Comparison of ENCODE assay signal across 8 cellular contexts in the genomic region with DNA sequence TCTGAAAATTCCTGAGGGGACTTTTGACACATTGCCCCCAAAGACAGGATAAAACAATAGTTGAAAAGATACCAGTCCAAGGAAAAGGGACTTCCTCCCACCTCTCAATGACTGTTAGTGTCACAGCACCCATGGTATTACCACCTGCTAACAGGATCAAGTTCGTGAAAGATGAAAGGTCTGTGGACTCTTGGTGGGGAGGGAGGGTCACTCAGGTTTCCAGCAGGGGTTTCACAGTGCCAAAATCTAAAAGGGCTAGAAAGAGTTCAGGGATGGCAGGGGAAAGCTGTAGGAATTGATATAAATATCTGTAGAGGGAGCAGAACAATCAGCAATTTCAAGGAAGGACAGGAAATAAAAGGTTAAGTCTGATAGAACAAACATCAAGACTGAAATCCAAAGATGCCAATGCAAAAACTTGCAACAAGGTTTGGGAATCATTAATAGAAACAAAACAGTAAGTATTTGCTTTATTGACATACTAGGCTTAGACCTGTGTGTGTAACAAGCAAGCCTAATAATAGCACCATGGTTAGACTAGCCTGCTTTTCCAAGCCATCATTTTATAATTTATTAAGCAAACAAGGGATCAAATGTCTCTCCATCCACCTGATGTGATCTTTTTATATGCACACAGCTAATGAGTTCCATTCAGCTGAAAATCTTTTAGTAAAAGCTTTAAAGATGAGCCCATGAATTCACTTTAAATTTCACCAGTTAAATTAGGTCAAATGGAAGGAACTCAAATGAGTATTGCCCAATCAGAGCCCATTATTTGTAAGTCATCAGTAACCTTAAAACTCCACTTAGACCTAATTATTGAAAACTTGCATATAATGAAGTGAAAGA. TPM values are rescaled to one million over a fixed set of nuclear protein-coding genes. Genes with fewer than 3 reads are reported as not detected.
DNase-seq lines count a peak whose midpoint lies in the region; ATAC-seq and TF ChIP-seq lines count a peak whose summit lies in the region.

No MANE protein-coding gene starts in this region.

- no peak for DNase-seq in activated T-cell treated with anti-CD3 and anti-CD28 coated beads, Interleukin-2, amount 50 U/mL, for 24 hours
- no peak for DNase-seq in activated T-cell treated with anti-CD3 and anti-CD28 coated beads, Interleukin-2, amount 50 U/mL, for 48 hours
- no peak for DNase-seq in activated naive CD4-positive, alpha-beta T cell treated with anti-CD3 and anti-CD28 coated beads, Interleukin-2, amount 50 U/mL, for 72 hours (ENCODE audit: low spot score in 2 of 2)
- DNase-seq in kidney epithelial cell (ENCODE audit: low read depth) (no peak), tibial nerve (ENCODE audit: low spot score in 2 of 2) (no peak), posterior vena cava (ENCODE audit: low spot score) (no peak)

- no peak for TF ChIP-seq POLR2A in tibial nerve (IDR thresholded peaks at IDR 0.05)

- peaks cover 0 to 58% (median 48%) of the 10 kb centered on the region in 4 donors for H3K4me1 ChIP-seq in tibial nerve

- TF ChIP-seq CTCF in kidney epithelial cell (IDR thresholded peaks at IDR 0.05; ENCODE audit: insufficient read depth, low read length, poor library complexity, severe bottlenecking) (no peak), tibial nerve (IDR thresholded peaks at IDR 0.05) (no peak)

- peak overlapping the region; percentile 99 for H3K27ac Mint-ChIP-seq in activated T-cell treated with anti-CD3 and anti-CD28 coated beads, Interleukin-2, amount 50 U/mL, for 24 hours
- peak overlapping the region; percentile 96 to 99 for H3K27ac Mint-ChIP-seq in activated naive CD4-positive, alpha-beta T cell treated with anti-CD3 and anti-CD28 coated beads, Interleukin-2, amount 50 U/mL, for 72 hours

- no peaks in the 10 kb centered on the region for H3K27me3 Mint-ChIP-seq in activated T-cell treated with anti-CD3 and anti-CD28 coated beads, Interleukin-2, amount 50 U/mL, for 24 hours

- H3K4me3 Mint-ChIP-seq in activated T-cell treated with anti-CD3 and anti-CD28 coated beads, Interleukin-2, amount 50 U/mL, for 24 hours = peak overlapping the region; percentile 99

- ATAC-seq in activated naive CD4-positive, alpha-beta T cell treated with anti-CD3 and anti-CD28 coated beads, Interleukin-2, amount 50 U/mL, for 72 hours = no peak
- ATAC-seq in GM18868 (IDR thresholded peaks at IDR 0.05; ENCODE audit: unreplicated experiment) (no peak), GM18870 (IDR thresholded peaks at IDR 0.05; ENCODE audit: unreplicated experiment) (no peak)

- H3K36me3 ChIP-seq in kidney epithelial cell (ENCODE audit: control insufficient read depth, insufficient read depth, low read length) = peaks cover 8% of the 10 kb centered on the region
- H3K36me3 ChIP-seq in tibial nerve = peaks cover 2 to 79% (median 8%) of the 10 kb centered on the region in 3 donors

- H3K4me3 ChIP-seq in kidney epithelial cell (ENCODE audit: low read depth, low read length) (peak overlapping the region; percentile 99), tibial nerve (peak overlapping the region; percentile 82 to 98 (median 93))

- H3K27me3 ChIP-seq in kidney epithelial cell (ENCODE audit: control insufficient read depth, insufficient read depth, low read length) = no peaks in the 10 kb centered on the region
- no peaks in the 10 kb centered on the region for H3K27me3 ChIP-seq in tibial nerve

- WGBS in tibial nerve, 2 donors = 0 to 19% methylated on average over 1 of the region's 1 CpG

- peak overlapping the region; percentile 97 to 100 (median 98) for H3K27ac ChIP-seq in tibial nerve

- intact Hi-C loops in posterior vena cava (cut with DNase I) = no loop called here

- H3K9me3 Mint-ChIP-seq in activated T-cell treated with anti-CD3 and anti-CD28 coated beads, Interleukin-2, amount 50 U/mL, for 24 hours = no peaks in the 10 kb centered on the region
- H3K9me3 Mint-ChIP-seq in activated naive CD4-positive, alpha-beta T cell treated with anti-CD3 and anti-CD28 coated beads, Interleukin-2, amount 50 U/mL, for 72 hours = no peaks in the 10 kb centered on the region

- peak in 1 of 2 donors; percentile 19 for TF ChIP-seq EP300 in tibial nerve (IDR thresholded peaks at IDR 0.05)

- no peaks in the 10 kb centered on the region for H3K9me3 ChIP-seq in tibial nerve

- H3K4me1 Mint-ChIP-seq in activated T-cell treated with anti-CD3 and anti-CD28 coated beads, Interleukin-2, amount 50 U/mL, for 24 hours (ENCODE audit: low read depth) = peaks cover 54% of the 10 kb centered on the region

- H3K36me3 Mint-ChIP-seq in activated T-cell treated with anti-CD3 and anti-CD28 coated beads, Interleukin-2, amount 50 U/mL, for 24 hours (ENCODE audit: low read depth) = peaks cover 87% of the 10 kb centered on the region
- peaks cover 60 to 83% of the 10 kb centered on the region in 2 donors for H3K36me3 Mint-ChIP-seq in activated naive CD4-positive, alpha-beta T cell treated with anti-CD3 and anti-CD28 coated beads, Interleukin-2, amount 50 U/mL, for 72 hours

RNA-seq across cellular contexts. Expression of a gene that starts 3.7 kb away (rescaled TPM):
- total RNA-seq in activated naive CD4-positive, alpha-beta T cell treated with anti-CD3 and anti-CD28 coated beads, Interleukin-2, amount 50 U/mL, for 72 hours = 100 to 1,000 TPM; 277 to 307 TPM
- total RNA-seq in kidney epithelial cell = 206 and 222 TPM in 2 replicates
- 100 to 1,000 TPM; 235 to 306 (median 258) TPM for total RNA-seq in tibial nerve
- total RNA-seq in posterior vena cava = 100 to 1,000 TPM; 210 to 267 TPM

RNA-seq across cellular contexts. Expression of a gene that starts 26.5 kb away (rescaled TPM):
- total RNA-seq in activated naive CD4-positive, alpha-beta T cell treated with anti-CD3 and anti-CD28 coated beads, Interleukin-2, amount 50 U/mL, for 72 hours = 1 to 10 TPM in 1 of 2 donors, under 1 TPM in 1; 0.96 to 2.9 TPM
- total RNA-seq in kidney epithelial cell (0.46 and 1.7 TPM in 2 replicates), tibial nerve (100 to 1,000 TPM in 2 of 4 donors, 10 to 100 TPM in 2; 54.4 to 132 (median 93.2) TPM), posterior vena cava (10 to 100 TPM; 79.6 to 99.6 TPM)

RNA-seq across cellular contexts. Expression of a gene that starts 53.7 kb away (rescaled TPM):
- total RNA-seq in activated naive CD4-positive, alpha-beta T cell treated with anti-CD3 and anti-CD28 coated beads, Interleukin-2, amount 50 U/mL, for 72 hours = 100 to 1,000 TPM; 133 to 183 TPM
- total RNA-seq in kidney epithelial cell = 80.9 and 178 TPM in 2 replicates
- total RNA-seq in tibial nerve = 100 to 1,000 TPM; 120 to 331 (median 231) TPM
- total RNA-seq in posterior vena cava = 100 to 1,000 TPM; 149 to 156 TPM

Comparison
In these comparisons a context has a peak if more than half of its experiments do, and no peak if none do; other contexts are left out.
1. RNA of a gene that starts 26.5 kb away (total RNA-seq): 54.4 to 132 TPM in tibial nerve and 79.6 to 99.6 TPM in posterior vena cava; 0.96 to 2.9 TPM in activated naive CD4-positive, alpha-beta T cell treated with anti-CD3 and anti-CD28 coated beads, Interleukin-2, amount 50 U/mL, for 72 hours and 0.46 to 1.7 TPM in kidney epithelial cell; every median in the first group is over 10 times any median in the second.